ENCODE assay signal across 19 cellular contexts in the genomic region with DNA sequence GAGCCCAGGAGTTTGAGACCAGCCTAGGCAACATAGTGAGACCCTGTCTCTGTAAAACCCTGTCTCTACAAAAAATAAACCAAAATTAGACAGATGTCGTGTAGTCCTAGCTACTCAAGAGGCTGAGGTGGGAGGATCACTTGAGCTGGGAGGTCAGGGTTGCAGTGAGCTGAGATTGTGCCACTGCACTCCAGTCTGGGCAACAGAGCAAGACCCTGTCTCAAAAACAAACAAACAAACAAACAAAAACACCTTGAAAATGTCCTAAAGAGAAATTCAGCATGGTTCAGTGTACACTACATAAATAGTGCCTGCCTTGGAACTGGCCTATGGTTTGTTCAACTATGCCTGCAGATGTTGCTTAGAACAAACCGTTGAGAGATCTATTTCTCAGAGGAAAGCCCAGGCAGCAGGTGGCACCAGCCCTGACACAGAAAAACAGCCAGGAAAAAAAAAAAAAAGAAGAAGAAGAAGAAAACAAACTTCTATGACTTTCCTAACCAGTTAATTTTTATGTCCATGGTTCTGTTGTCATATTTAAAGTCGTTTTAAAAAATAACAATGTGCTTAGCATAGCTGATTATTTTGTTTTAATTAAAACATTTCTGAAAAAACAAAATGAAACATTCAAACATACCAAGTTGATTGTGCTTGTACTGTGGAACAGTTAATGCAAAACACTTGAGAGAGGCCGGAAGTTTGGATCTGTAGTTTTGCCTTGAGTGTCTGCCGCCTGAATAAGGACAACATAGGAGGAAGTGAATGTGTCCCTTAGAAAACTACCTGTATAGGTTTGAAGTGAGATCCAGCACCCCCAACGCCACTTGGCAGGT. TPM values are rescaled to one million over a fixed set of nuclear protein-coding genes. Genes with fewer than 3 reads are reported as not detected.
A peak's percentile ranks its signal among the peaks of the same experiment; 100 is the strongest.
DNase-seq lines count a peak whose midpoint lies in the region; ATAC-seq and TF ChIP-seq lines count a peak whose summit lies in the region.
"Had no signal": no experiment of that assay in that cellular context is flagged by ENCODE, and none has a peak within 500 bp of the region (broad histone marks: within the 10 kb centered on the region; RNA-seq: fewer than 3 reads in every experiment).

No MANE protein-coding gene starts in this region.

- no peaks in the 10 kb centered on the region for H3K27me3 ChIP-seq in ovary
- peaks cover 22% of the 10 kb centered on the region for H3K27me3 ChIP-seq in effector memory CD4-positive, alpha-beta T cell (replicated peaks; ENCODE audit: control insufficient read depth, insufficient read depth, low read length, poor library complexity, severe bottlenecking)
- no peaks in the 10 kb centered on the region for H3K27me3 ChIP-seq in WERI-Rb-1 (ENCODE audit: insufficient read depth, low read depth, severe bottlenecking)
- H3K27me3 ChIP-seq: esophagus muscularis mucosa, pancreas had no signal

- TF ChIP-seq CTCF in WTC11 (IDR thresholded peaks at IDR 0.05) (no peak), ovary (IDR thresholded peaks at IDR 0.05) (no peak), WERI-Rb-1 (IDR thresholded peaks at IDR 0.05; ENCODE audit: low read depth, low read length) (no peak), GM20000 (IDR thresholded peaks at IDR 0.05; ENCODE audit: extremely low read depth, missing control alignments) (no peak)

- TF ChIP-seq EP300 in ovary (IDR thresholded peaks at IDR 0.05) = no peak

- peaks cover 21% of the 10 kb centered on the region for H3K4me1 Mint-ChIP-seq in WTC11

- H3K27ac Mint-ChIP-seq in WTC11 = no peak overlapping the region
- H3K27ac Mint-ChIP-seq: T-cell had no signal

- H3K27ac ChIP-seq in ovary = peak overlapping the region; percentile 36 to 56
- H3K27ac ChIP-seq in effector memory CD4-positive, alpha-beta T cell (ENCODE audit: insufficient read depth, low read length, poor library complexity, severe bottlenecking) = no peak overlapping the region
- H3K27ac ChIP-seq in WERI-Rb-1 = no peak overlapping the region
- H3K27ac ChIP-seq: esophagus muscularis mucosa, pancreas had no signal

- H3K27me3 Mint-ChIP-seq in WTC11 (ENCODE audit: low read depth) = peaks cover 28% of the 10 kb centered on the region

- WGBS in ovary, 3 donors = 9 to 31% (median 17%) methylated on average over 6 of the region's 6 CpGs

- ATAC-seq in WTC11 (no peak), HG03095 (IDR thresholded peaks at IDR 0.05; ENCODE audit: unreplicated experiment) (no peak)
- ATAC-seq: pancreas, T-cell had no signal

- intact Hi-C loops in ovary (cut with DNase I) = loop anchor here in 1 of 4 donors (10.0 kb wide), 1 partner anchor 77 kb away; no protein-coding TSS in a partner anchor

- POLR2A ChIA-PET in WTC11 (lab: Charles Lee) = no interaction called here

- CTCF ChIA-PET in WTC11 (lab: Charles Lee) = no interaction called here

- no peaks in the 10 kb centered on the region for H3K36me3 Mint-ChIP-seq in WTC11
- H3K36me3 Mint-ChIP-seq: T-cell had no signal

- DNase-seq in DMS153 (lab: John Stamatoyannopoulos, UW) (peak; percentile 41), WTC11 (ENCODE audit: low spot score) (no peak), ovary (peak in 1 of 5 donors; percentile 49), WERI-Rb-1 (no peak), GM20000 (ENCODE audit: low spot score) (no peak)
- DNase-seq in Jurkat, Clone E6-1 (ENCODE audit: low read depth, low spot score) = peak; percentile 83
- DNase-seq in effector memory CD4-positive, alpha-beta T cell = no peak
- DNase-seq: activated CD4-positive, CD25-positive, alpha-beta regulatory T cell; activated gamma-delta T cell treated with Interleukin-2 at 50 U/mL for 16 hours; hypothalamus; pancreas; RPMI8226; stimulated activated CD4-positive, alpha-beta T cell treated with anti-CD3 and anti-CD28 coated beads, Interleukin-15, amount 100 ng/mL, for 24 hours; T-cell had no signal

- H3K9me3 Mint-ChIP-seq in WTC11 = no peaks in the 10 kb centered on the region
- H3K9me3 Mint-ChIP-seq: T-cell had no signal

- H3K36me3 ChIP-seq in ovary = no peaks in the 10 kb centered on the region
- no peaks in the 10 kb centered on the region for H3K36me3 ChIP-seq in effector memory CD4-positive, alpha-beta T cell (ENCODE audit: control insufficient read depth, insufficient read depth, low read length)
- H3K36me3 ChIP-seq in WERI-Rb-1 = no peaks in the 10 kb centered on the region
- H3K36me3 ChIP-seq: esophagus muscularis mucosa, pancreas had no signal

- H3K9me3 ChIP-seq in ovary (no peaks in the 10 kb centered on the region), WERI-Rb-1 (ENCODE audit: severe bottlenecking) (peaks cover 2% of the 10 kb centered on the region)
- H3K9me3 ChIP-seq in effector memory CD4-positive, alpha-beta T cell (ENCODE audit: control insufficient read depth, low read length) = no peaks in the 10 kb centered on the region
- H3K9me3 ChIP-seq: esophagus muscularis mucosa, pancreas had no signal

- TF ChIP-seq POLR2A in ovary (IDR thresholded peaks at IDR 0.05) = no peak

- peak overlapping the region; percentile 34 for H3K4me3 ChIP-seq in Jurkat, Clone E6-1 (ENCODE audit: low read length)
- no peak overlapping the region for H3K4me3 ChIP-seq in ovary
- no peak overlapping the region for H3K4me3 ChIP-seq in effector memory CD4-positive, alpha-beta T cell (ENCODE audit: insufficient read depth, low read depth, low read length, poor library complexity, severe bottlenecking)
- no peak overlapping the region for H3K4me3 ChIP-seq in WERI-Rb-1 (ENCODE audit: low read depth, low read length)
- H3K4me3 ChIP-seq: esophagus muscularis mucosa, pancreas had no signal

- no peak overlapping the region for H3K4me3 Mint-ChIP-seq in WTC11
- H3K4me3 Mint-ChIP-seq: T-cell had no signal

- peaks cover 30% of the 10 kb centered on the region for H3K4me1 ChIP-seq in ovary (ENCODE audit: insufficient read depth)
- H3K4me1 ChIP-seq in effector memory CD4-positive, alpha-beta T cell (ENCODE audit: control insufficient read depth, insufficient read depth, low read length, poor library complexity, severe bottlenecking) = peaks cover 11% of the 10 kb centered on the region

TF ChIP-seq in WTC11, 78 proteins besides CTCF, POLR2A, EP300 and RAD21:
- TF ChIP-seq, protein P1, sequence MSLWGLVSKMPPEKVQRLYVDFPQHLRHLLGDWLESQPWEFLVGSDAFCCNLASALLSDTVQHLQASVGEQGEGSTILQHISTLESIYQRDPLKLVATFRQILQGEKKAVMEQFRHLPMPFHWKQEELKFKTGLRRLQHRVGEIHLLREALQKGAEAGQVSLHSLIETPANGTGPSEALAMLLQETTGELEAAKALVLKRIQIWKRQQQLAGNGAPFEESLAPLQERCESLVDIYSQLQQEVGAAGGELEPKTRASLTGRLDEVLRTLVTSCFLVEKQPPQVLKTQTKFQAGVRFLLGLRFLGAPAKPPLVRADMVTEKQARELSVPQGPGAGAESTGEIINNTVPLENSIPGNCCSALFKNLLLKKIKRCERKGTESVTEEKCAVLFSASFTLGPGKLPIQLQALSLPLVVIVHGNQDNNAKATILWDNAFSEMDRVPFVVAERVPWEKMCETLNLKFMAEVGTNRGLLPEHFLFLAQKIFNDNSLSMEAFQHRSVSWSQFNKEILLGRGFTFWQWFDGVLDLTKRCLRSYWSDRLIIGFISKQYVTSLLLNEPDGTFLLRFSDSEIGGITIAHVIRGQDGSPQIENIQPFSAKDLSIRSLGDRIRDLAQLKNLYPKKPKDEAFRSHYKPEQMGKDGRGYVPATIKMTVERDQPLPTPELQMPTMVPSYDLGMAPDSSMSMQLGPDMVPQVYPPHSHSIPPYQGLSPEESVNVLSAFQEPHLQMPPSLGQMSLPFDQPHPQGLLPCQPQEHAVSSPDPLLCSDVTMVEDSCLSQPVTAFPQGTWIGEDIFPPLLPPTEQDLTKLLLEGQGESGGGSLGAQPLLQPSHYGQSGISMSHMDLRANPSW (CRISPR knock-in tag; conservative IDR thresholded peaks at IDR 0.05; ENCODE audit: low read depth) = no peak
- no peak for TF ChIP-seq ELF4 (CRISPR knock-in tag; IDR thresholded peaks at IDR 0.05; ENCODE audit: low read depth)
- TF ChIP-seq NFATC4 (CRISPR knock-in tag; IDR thresholded peaks at IDR 0.05) = no peak
- 0 out of 2 replicates have a peak, but pooled peaks have one; percentile 30 for TF ChIP-seq ZNF121 (CRISPR knock-in tag; IDR thresholded peaks at IDR 0.05)

RNA-seq across cellular contexts. Expression of a gene that starts 5.4 kb away (rescaled TPM):
- 18.4 TPM for polyA plus RNA-seq in Jurkat, Clone E6-1 (2012; ENCODE audit: insufficient read depth, insufficient read length)
- 4.1 to 5.8 TPM (median 5.4 TPM) in 3 replicates for total RNA-seq in WTC11 (2021)
- total RNA-seq in ovary = 10 to 100 TPM; 20.5 to 49.5 (median 40.1) TPM
- polyA plus RNA-seq in ovary = 10 to 100 TPM; 15.4 to 32.6 TPM

RNA-seq across cellular contexts. Expression of a gene that starts 16.6 kb away (rescaled TPM):
- polyA plus RNA-seq in Jurkat, Clone E6-1 (2012; ENCODE audit: insufficient read depth, insufficient read length) = not detected
- not detected in 3 replicates for total RNA-seq in WTC11 (2021)
- total RNA-seq in ovary = under 1 TPM in 5 of 7 donors, not detected in 2; 0.32 to 0.92 (median 0.35) TPM
- polyA plus RNA-seq in ovary = under 1 TPM; 0.20 to 0.73 TPM
- total RNA-seq: astrocyte, Daoy, esophagus muscularis mucosa, pancreas, T-cell had no signal
- polyA plus RNA-seq: BJ had no signal

Comparison
In these comparisons a context has a peak if more than half of its experiments do, and no peak if none do; other contexts are left out.
1. DNase-seq: peak in DMS153 (single experiment) and Jurkat, Clone E6-1 (single experiment); none in WTC11 (single experiment), effector memory CD4-positive, alpha-beta T cell (0 of 3), WERI-Rb-1 (single experiment) and GM20000 (single experiment).
2. H3K27ac ChIP-seq: peak in ovary (2 of 2); none in effector memory CD4-positive, alpha-beta T cell (single experiment) and WERI-Rb-1 (single experiment).